Comparison of ENCODE assay signal across 25 cellular contexts in genomic region chr15:87942316-87942715, GRCh38.
"Had no signal": no experiment of that assay in that cellular context is flagged by ENCODE, and none has a peak within 500 bp of the region (broad histone marks: within the 10 kb centered on the region; RNA-seq: fewer than 3 reads in every experiment).

No MANE protein-coding gene starts in this region.

- H3K27ac ChIP-seq: left lung, lower lobe of right lung, pancreas, prostate gland, skin epidermis, spleen, suprapubic skin, thoracic aorta, tibial artery, upper lobe of right lung had no signal

- DNase-seq: hippocampal formation; kidney; left colon; left lung; lower lobe of right lung; mammary epithelial cell; mesenchymal stem cell; midbrain; mucosa of descending colon; naive thymus-derived CD4-positive, alpha-beta T cell; nucleus accumbens; pancreas; posterior cingulate gyrus; retina; right cardiac atrium; spleen; stimulated activated CD4-positive, alpha-beta T cell treated with anti-CD3 and anti-CD28 coated beads, Interleukin-4, amount 100 ng/mL, for 24 hours; stimulated activated naive CD4-positive, alpha-beta T cell; tibial artery; trophoblast cell; upper lobe of right lung had no signal

- H3K9me3 ChIP-seq: left lung, lower lobe of right lung, mucosa of descending colon, pancreas, prostate gland, spleen, suprapubic skin, thoracic aorta, tibial artery, upper lobe of right lung had no signal

- H3K27me3 ChIP-seq: pancreas, spleen, suprapubic skin, tibial artery, upper lobe of right lung had no signal

- H3K4me3 ChIP-seq: left lung, lower lobe of right lung, mucosa of descending colon, pancreas, prostate gland, skin epidermis, spleen, suprapubic skin, thoracic aorta, tibial artery, upper lobe of right lung had no signal

- H3K36me3 ChIP-seq: left lung, lower lobe of right lung, pancreas, prostate gland, spleen, suprapubic skin, thoracic aorta, tibial artery, upper lobe of right lung had no signal

- H3K4me1 ChIP-seq: left lung, lower lobe of right lung, pancreas, prostate gland, upper lobe of right lung had no signal
